1 cellular context compared by ENCODE assay signal in the genomic region with DNA sequence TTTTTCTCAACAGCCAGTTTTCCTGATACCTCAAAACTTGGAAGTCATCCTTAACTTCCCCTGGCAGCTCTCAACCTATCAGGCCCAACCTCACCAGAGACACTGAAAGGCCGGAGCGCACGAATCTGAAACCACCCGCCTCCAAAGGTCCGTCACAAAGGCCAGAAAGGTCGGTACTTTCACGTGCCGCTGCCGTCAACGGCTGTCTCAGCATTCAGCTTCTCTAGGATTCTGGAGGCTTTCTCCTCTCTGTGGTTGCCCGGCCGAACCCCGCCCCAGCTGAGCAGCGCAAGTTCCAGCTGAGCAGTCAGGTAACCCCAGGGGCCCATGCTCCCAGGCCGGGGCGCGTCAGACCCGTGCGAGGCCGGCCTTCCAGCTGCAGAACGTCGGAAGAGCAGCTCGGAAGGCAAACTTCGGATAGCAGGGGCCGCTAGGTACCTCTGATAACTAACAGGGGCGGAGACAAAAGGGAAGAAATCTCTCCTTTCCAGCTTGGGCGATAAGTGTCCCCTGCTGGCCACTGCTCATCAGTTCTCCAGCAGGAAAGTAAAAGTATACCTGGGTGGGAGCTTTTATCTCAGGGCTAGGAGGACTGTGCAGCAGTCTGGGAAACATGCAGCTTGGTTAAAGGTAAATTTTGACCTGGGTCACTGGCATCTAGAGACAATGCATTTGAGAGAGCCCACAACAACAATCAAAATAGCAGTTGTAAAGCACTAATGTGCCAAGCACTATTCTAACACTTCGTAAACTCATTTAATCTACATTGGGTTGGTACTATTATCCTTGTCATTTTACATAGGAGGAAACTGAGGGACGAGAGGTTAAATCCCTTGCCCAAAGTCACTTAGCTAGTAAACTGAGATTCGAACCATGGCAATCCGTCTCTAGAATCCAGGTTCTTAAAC.
TF ChIP-seq lines count a peak whose summit lies in the region.

No MANE protein-coding gene starts in this region.

TF ChIP-seq in GM12878, 131 proteins besides CTCF, POLR2A, EP300 and RAD21 (continues in another document):
- no peak; the same call in 1 of the 2 replicates for TF ChIP-seq JUND (IDR thresholded peaks at IDR 0.05; ENCODE audit: low read depth, low read length)
- TF ChIP-seq, protein P1, sequence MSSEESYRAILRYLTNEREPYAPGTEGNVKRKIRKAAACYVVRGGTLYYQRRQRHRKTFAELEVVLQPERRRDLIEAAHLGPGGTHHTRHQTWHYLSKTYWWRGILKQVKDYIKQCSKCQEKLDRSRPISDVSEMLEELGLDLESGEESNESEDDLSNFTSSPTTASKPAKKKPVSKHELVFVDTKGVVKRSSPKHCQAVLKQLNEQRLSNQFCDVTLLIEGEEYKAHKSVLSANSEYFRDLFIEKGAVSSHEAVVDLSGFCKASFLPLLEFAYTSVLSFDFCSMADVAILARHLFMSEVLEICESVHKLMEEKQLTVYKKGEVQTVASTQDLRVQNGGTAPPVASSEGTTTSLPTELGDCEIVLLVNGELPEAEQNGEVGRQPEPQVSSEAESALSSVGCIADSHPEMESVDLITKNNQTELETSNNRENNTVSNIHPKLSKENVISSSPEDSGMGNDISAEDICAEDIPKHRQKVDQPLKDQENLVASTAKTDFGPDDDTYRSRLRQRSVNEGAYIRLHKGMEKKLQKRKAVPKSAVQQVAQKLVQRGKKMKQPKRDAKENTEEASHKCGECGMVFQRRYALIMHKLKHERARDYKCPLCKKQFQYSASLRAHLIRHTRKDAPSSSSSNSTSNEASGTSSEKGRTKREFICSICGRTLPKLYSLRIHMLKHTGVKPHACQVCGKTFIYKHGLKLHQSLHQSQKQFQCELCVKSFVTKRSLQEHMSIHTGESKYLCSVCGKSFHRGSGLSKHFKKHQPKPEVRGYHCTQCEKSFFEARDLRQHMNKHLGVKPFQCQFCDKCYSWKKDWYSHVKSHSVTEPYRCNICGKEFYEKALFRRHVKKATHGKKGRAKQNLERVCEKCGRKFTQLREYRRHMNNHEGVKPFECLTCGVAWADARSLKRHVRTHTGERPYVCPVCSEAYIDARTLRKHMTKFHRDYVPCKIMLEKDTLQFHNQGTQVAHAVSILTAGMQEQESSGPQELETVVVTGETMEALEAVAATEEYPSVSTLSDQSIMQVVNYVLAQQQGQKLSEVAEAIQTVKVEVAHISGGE (CRISPR knock-in tag; IDR thresholded peaks at IDR 0.05) = no peak
- TF ChIP-seq, protein P2, sequence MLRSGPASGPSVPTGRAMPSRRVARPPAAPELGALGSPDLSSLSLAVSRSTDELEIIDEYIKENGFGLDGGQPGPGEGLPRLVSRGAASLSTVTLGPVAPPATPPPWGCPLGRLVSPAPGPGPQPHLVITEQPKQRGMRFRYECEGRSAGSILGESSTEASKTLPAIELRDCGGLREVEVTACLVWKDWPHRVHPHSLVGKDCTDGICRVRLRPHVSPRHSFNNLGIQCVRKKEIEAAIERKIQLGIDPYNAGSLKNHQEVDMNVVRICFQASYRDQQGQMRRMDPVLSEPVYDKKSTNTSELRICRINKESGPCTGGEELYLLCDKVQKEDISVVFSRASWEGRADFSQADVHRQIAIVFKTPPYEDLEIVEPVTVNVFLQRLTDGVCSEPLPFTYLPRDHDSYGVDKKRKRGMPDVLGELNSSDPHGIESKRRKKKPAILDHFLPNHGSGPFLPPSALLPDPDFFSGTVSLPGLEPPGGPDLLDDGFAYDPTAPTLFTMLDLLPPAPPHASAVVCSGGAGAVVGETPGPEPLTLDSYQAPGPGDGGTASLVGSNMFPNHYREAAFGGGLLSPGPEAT (IDR thresholded peaks at IDR 0.05; ENCODE audit: low read depth) = peak; percentile 71
- TF ChIP-seq BACH1 (IDR thresholded peaks at IDR 0.05; ENCODE audit: borderline replicate concordance) = 0 out of 2 replicates have a peak, but pooled peaks have one; percentile 38
- TF ChIP-seq BRCA1 (IDR thresholded peaks at IDR 0.05; ENCODE audit: low read depth, low read length) = no peak
- TF ChIP-seq SP1 (IDR thresholded peaks at IDR 0.05; ENCODE audit: low read depth, low read length) = peak; percentile 43
- no peak for TF ChIP-seq ZNF622 (IDR thresholded peaks at IDR 0.05)
- peak; percentile 88 for TF ChIP-seq CREB1 (IDR thresholded peaks at IDR 0.05; ENCODE audit: low read depth)
- TF ChIP-seq NFYA (IDR thresholded peaks at IDR 0.05; ENCODE audit: borderline replicate concordance, low read depth, low read length) = no peak
- no peak for TF ChIP-seq HDAC2 (IDR thresholded peaks at IDR 0.05)
- no peak for TF ChIP-seq ZNF274 (IDR thresholded peaks at IDR 0.05; ENCODE audit: insufficient read depth, insufficient read length)
- TF ChIP-seq, protein P3, sequence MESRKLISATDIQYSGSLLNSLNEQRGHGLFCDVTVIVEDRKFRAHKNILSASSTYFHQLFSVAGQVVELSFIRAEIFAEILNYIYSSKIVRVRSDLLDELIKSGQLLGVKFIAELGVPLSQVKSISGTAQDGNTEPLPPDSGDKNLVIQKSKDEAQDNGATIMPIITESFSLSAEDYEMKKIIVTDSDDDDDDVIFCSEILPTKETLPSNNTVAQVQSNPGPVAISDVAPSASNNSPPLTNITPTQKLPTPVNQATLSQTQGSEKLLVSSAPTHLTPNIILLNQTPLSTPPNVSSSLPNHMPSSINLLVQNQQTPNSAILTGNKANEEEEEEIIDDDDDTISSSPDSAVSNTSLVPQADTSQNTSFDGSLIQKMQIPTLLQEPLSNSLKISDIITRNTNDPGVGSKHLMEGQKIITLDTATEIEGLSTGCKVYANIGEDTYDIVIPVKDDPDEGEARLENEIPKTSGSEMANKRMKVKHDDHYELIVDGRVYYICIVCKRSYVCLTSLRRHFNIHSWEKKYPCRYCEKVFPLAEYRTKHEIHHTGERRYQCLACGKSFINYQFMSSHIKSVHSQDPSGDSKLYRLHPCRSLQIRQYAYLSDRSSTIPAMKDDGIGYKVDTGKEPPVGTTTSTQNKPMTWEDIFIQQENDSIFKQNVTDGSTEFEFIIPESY (IDR thresholded peaks at IDR 0.05) = no peak
- 0 out of 2 replicates have a peak, but pooled peaks have one; percentile 32 for TF ChIP-seq ZNF217 (IDR thresholded peaks at IDR 0.05)
- TF ChIP-seq, protein P4, sequence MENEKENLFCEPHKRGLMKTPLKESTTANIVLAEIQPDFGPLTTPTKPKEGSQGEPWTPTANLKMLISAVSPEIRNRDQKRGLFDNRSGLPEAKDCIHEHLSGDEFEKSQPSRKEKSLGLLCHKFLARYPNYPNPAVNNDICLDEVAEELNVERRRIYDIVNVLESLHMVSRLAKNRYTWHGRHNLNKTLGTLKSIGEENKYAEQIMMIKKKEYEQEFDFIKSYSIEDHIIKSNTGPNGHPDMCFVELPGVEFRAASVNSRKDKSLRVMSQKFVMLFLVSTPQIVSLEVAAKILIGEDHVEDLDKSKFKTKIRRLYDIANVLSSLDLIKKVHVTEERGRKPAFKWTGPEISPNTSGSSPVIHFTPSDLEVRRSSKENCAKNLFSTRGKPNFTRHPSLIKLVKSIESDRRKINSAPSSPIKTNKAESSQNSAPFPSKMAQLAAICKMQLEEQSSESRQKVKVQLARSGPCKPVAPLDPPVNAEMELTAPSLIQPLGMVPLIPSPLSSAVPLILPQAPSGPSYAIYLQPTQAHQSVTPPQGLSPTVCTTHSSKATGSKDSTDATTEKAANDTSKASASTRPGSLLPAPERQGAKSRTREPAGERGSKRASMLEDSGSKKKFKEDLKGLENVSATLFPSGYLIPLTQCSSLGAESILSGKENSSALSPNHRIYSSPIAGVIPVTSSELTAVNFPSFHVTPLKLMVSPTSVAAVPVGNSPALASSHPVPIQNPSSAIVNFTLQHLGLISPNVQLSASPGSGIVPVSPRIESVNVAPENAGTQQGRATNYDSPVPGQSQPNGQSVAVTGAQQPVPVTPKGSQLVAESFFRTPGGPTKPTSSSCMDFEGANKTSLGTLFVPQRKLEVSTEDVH (IDR thresholded peaks at IDR 0.05; ENCODE audit: low read depth, partially characterized antibody) = no peak
- TF ChIP-seq ZZZ3 (IDR thresholded peaks at IDR 0.05; ENCODE audit: control insufficient read depth, insufficient read length, low read depth) = no peak
- TF ChIP-seq NR2F1 (conservative IDR thresholded peaks at IDR 0.05) = peak; percentile 100
- TF ChIP-seq RCOR1 (conservative IDR thresholded peaks at IDR 0.05; ENCODE audit: low read depth, low read length) = 0 out of 2 replicates have a peak, but pooled peaks have one; percentile 42
- TF ChIP-seq, protein P5, sequence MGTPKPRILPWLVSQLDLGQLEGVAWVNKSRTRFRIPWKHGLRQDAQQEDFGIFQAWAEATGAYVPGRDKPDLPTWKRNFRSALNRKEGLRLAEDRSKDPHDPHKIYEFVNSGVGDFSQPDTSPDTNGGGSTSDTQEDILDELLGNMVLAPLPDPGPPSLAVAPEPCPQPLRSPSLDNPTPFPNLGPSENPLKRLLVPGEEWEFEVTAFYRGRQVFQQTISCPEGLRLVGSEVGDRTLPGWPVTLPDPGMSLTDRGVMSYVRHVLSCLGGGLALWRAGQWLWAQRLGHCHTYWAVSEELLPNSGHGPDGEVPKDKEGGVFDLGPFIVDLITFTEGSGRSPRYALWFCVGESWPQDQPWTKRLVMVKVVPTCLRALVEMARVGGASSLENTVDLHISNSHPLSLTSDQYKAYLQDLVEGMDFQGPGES (IDR thresholded peaks at IDR 0.05) = no peak
- TF ChIP-seq POU2F2 (IDR thresholded peaks at IDR 0.05; ENCODE audit: borderline replicate concordance, low read depth, low read length) = peak; percentile 74; the same call in 2 of the 3 replicates
- TF ChIP-seq MYB (IDR thresholded peaks at IDR 0.05; ENCODE audit: borderline replicate concordance, low read depth, low read length) = peak; percentile 93; the same call in 1 of the 2 replicates
- TF ChIP-seq FOXK2 (IDR thresholded peaks at IDR 0.05) = peak; percentile 48
- TF ChIP-seq HDAC6 (IDR thresholded peaks at IDR 0.05; ENCODE audit: unreplicated experiment) = no peak
- peak; percentile 47; the same call in 1 of the 2 replicates for TF ChIP-seq TCF3 (IDR thresholded peaks at IDR 0.05; ENCODE audit: borderline replicate concordance, insufficient read depth, low read depth, low read length)
- no peak for TF ChIP-seq MEF2A (IDR thresholded peaks at IDR 0.05; ENCODE audit: insufficient read depth, low read depth, low read length)
- TF ChIP-seq IKZF2 (IDR thresholded peaks at IDR 0.05) = peak; percentile 63 to 75
- TF ChIP-seq, protein P6, sequence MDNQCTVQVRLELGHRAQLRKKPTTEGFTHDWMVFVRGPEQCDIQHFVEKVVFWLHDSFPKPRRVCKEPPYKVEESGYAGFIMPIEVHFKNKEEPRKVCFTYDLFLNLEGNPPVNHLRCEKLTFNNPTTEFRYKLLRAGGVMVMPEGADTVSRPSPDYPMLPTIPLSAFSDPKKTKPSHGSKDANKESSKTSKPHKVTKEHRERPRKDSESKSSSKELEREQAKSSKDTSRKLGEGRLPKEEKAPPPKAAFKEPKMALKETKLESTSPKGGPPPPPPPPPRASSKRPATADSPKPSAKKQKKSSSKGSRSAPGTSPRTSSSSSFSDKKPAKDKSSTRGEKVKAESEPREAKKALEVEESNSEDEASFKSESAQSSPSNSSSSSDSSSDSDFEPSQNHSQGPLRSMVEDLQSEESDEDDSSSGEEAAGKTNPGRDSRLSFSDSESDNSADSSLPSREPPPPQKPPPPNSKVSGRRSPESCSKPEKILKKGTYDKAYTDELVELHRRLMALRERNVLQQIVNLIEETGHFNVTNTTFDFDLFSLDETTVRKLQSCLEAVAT (IDR thresholded peaks at IDR 0.05) = no peak
- TF ChIP-seq, protein P7, sequence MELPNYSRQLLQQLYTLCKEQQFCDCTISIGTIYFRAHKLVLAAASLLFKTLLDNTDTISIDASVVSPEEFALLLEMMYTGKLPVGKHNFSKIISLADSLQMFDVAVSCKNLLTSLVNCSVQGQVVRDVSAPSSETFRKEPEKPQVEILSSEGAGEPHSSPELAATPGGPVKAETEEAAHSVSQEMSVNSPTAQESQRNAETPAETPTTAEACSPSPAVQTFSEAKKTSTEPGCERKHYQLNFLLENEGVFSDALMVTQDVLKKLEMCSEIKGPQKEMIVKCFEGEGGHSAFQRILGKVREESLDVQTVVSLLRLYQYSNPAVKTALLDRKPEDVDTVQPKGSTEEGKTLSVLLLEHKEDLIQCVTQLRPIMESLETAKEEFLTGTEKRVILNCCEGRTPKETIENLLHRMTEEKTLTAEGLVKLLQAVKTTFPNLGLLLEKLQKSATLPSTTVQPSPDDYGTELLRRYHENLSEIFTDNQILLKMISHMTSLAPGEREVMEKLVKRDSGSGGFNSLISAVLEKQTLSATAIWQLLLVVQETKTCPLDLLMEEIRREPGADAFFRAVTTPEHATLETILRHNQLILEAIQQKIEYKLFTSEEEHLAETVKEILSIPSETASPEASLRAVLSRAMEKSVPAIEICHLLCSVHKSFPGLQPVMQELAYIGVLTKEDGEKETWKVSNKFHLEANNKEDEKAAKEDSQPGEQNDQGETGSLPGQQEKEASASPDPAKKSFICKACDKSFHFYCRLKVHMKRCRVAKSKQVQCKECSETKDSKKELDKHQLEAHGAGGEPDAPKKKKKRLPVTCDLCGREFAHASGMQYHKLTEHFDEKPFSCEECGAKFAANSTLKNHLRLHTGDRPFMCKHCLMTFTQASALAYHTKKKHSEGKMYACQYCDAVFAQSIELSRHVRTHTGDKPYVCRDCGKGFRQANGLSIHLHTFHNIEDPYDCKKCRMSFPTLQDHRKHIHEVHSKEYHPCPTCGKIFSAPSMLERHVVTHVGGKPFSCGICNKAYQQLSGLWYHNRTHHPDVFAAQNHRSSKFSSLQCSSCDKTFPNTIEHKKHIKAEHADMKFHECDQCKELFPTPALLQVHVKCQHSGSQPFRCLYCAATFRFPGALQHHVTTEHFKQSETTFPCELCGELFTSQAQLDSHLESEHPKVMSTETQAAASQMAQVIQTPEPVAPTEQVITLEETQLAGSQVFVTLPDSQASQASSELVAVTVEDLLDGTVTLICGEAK (IDR thresholded peaks at IDR 0.05; ENCODE audit: borderline replicate concordance) = peak; percentile 61; the same call in 1 of the 2 replicates
- TF ChIP-seq RUNX3 (IDR thresholded peaks at IDR 0.05; ENCODE audit: low read length) = peak; percentile 64
- TF ChIP-seq CHD4 (IDR thresholded peaks at IDR 0.05) = no peak
- TF ChIP-seq, protein P8, sequence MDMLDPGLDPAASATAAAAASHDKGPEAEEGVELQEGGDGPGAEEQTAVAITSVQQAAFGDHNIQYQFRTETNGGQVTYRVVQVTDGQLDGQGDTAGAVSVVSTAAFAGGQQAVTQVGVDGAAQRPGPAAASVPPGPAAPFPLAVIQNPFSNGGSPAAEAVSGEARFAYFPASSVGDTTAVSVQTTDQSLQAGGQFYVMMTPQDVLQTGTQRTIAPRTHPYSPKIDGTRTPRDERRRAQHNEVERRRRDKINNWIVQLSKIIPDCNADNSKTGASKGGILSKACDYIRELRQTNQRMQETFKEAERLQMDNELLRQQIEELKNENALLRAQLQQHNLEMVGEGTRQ (IDR thresholded peaks at IDR 0.05; ENCODE audit: borderline replicate concordance, low read depth, low read length) = no peak; the same call in 1 of the 2 replicates
- no peak for TF ChIP-seq RELA (IDR thresholded peaks at IDR 0.05; ENCODE audit: borderline replicate concordance, partially characterized antibody)
- TF ChIP-seq NR2C2 (IDR thresholded peaks at IDR 0.05; ENCODE audit: borderline replicate concordance, control insufficient read depth, insufficient read length, low read depth) = no peak
- peak; percentile 100 for TF ChIP-seq BHLHE40 (IDR thresholded peaks at IDR 0.05; ENCODE audit: borderline replicate concordance in 1 of 2, low read depth in 2 of 2, low read length in 1 of 2)
